Comparison of ENCODE assay signal across 1 cellular context in genomic region chr11:90775573-90776165, GRCh38.
TF ChIP-seq lines count a peak whose summit lies in the region.

No MANE protein-coding gene starts in this region.

TF ChIP-seq in GM23338, 12 proteins besides CTCF, POLR2A, EP300 and RAD21 (continued from another document):
- TF ChIP-seq ZNF462 (CRISPR knock-in tag; IDR thresholded peaks at IDR 0.05) (no peak), REST (IDR thresholded peaks at IDR 0.05; ENCODE audit: unreplicated experiment) (no peak), NANOG (IDR thresholded peaks at IDR 0.05; ENCODE audit: borderline replicate concordance) (no peak), ZNF331 (CRISPR knock-in tag; IDR thresholded peaks at IDR 0.05; ENCODE audit: low read depth) (no peak), EZH2 (IDR thresholded peaks at IDR 0.05; ENCODE audit: low read depth, unreplicated experiment) (no peak), POLR2AphosphoS5 (IDR thresholded peaks at IDR 0.05; ENCODE audit: low read depth) (no peak), CREB1 (CRISPR knock-in tag; IDR thresholded peaks at IDR 0.05; ENCODE audit: low read depth) (no peak), ZNF114 (CRISPR knock-in tag; IDR thresholded peaks at IDR 0.05) (no peak), EZH2phosphoT487 (IDR thresholded peaks at IDR 0.05; ENCODE audit: unreplicated experiment) (no peak)
